24 cellular contexts compared by ENCODE assay signal in the genomic region with DNA sequence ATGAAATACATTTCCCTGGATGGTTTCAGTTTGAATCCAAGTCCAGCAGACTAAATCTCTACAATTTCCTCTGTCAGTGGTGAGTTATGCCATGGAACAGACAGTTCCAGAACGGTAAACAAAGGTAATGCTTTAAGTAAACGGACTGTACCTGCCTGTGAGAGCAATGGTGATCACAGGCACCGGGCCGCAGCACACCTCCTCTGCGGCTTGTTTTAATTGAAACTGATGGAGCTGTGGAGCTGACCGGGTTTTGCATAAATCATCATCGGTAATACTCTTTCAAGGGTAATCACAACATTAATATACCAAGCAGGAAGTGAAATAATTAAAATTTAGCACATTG.
DNase-seq lines count a peak whose midpoint lies in the region; ATAC-seq, FAIRE-seq and TF ChIP-seq lines count a peak whose summit lies in the region.
"Had no signal": no experiment of that assay in that cellular context is flagged by ENCODE, and none has a peak within 500 bp of the region (broad histone marks: within the 10 kb centered on the region; RNA-seq: fewer than 3 reads in every experiment).

No MANE protein-coding gene starts in this region.

- H3K27me3 ChIP-seq in hepatocyte = no peaks in the 10 kb centered on the region
- no peaks in the 10 kb centered on the region for H3K27me3 ChIP-seq in PC-3 (ENCODE audit: low read length)
- H3K27me3 ChIP-seq in HAP-1 (ENCODE audit: low read depth) = no peaks in the 10 kb centered on the region
- H3K27me3 ChIP-seq: Peyer's patch had no signal

- H2AFZ ChIP-seq in hepatocyte = no peak overlapping the region
- no peak overlapping the region for H2AFZ ChIP-seq in PC-3 (ENCODE audit: low read length)
- H2AFZ ChIP-seq: GM23338 had no signal

- TF ChIP-seq CTCF in hepatocyte (IDR thresholded peaks at IDR 0.05; ENCODE audit: poor library complexity) (no peak), type B pancreatic cell (conservative IDR thresholded peaks at IDR 0.05) (no peak), PC-3 (conservative IDR thresholded peaks at IDR 0.05; ENCODE audit: low read depth, low read length) (no peak)

- FAIRE-seq in urothelium cell line (lab: Jason Lieb, UNC) = no peak
- FAIRE-seq: GM18507, HTR-8/SVneo, K562 had no signal

- DNase-seq in DMS53 treated with DMSO at 0.1 percent for 48 hours (lab: John Stamatoyannopoulos, UW; ENCODE audit: unreplicated experiment) = peak; percentile 8
- DNase-seq in NCI-H526 treated with DMSO at 0.1 percent for 48 hours (lab: John Stamatoyannopoulos, UW) = peak; percentile 70
- DNase-seq in hepatocyte (ENCODE audit: low spot score) = no peak
- no peak for DNase-seq in type B pancreatic cell (ENCODE audit: extremely low spot score, unreplicated experiment)
- DNase-seq in PC-3 = no peak
- no peak for DNase-seq in urothelium cell line (ENCODE audit: low spot score)
- no peak for DNase-seq in HAP-1 (ENCODE audit: low spot score in 2 of 2)
- DNase-seq: CD8-positive, alpha-beta memory T cell; DMS153; H9; HFFc6; NCI-H1048; NCI-H1417; NCI-H1694; NCI-H2029 treated with DMSO at 0.1 percent for 48 hours; NCI-H69; Peyer's patch; SHP77 treated with DMSO at 0.1 percent for 48 hours had no signal

- intact Hi-C loops in PC-3 (cut with micrococcal nuclease) = no loop called here

- H3K9me3 ChIP-seq in hepatocyte (ENCODE audit: low read depth) (no peaks in the 10 kb centered on the region), PC-3 (ENCODE audit: low read length) (no peaks in the 10 kb centered on the region), HAP-1 (no peaks in the 10 kb centered on the region)
- H3K9me3 ChIP-seq: Peyer's patch had no signal

- POLR2A ChIA-PET in PC-3 (lab: Charles Lee; ENCODE audit: unreplicated experiment) = no interaction called here

- H3K79me2 ChIP-seq in hepatocyte = no peaks in the 10 kb centered on the region
- no peaks in the 10 kb centered on the region for H3K79me2 ChIP-seq in PC-3 (ENCODE audit: low read length)

- H3K36me3 Mint-ChIP-seq in type B pancreatic cell = no peaks in the 10 kb centered on the region
- H3K36me3 Mint-ChIP-seq: CD14-positive monocyte; CD8-positive, alpha-beta memory T cell had no signal

- no peaks in the 10 kb centered on the region for H3K27me3 Mint-ChIP-seq in type B pancreatic cell
- H3K27me3 Mint-ChIP-seq: B cell; CD8-positive, alpha-beta memory T cell had no signal

- H3K27ac ChIP-seq in hepatocyte (no peak overlapping the region), PC-3 (ENCODE audit: low read length) (no peak overlapping the region)
- H3K27ac ChIP-seq: Peyer's patch had no signal

- H4K20me1 ChIP-seq in hepatocyte (ENCODE audit: insufficient read depth, poor library complexity, severe bottlenecking) (no peaks in the 10 kb centered on the region), PC-3 (ENCODE audit: low read length) (no peaks in the 10 kb centered on the region)

- CTCF ChIA-PET in PC-3 (lab: Charles Lee) = no interaction called here

- H3K9ac ChIP-seq in PC-3 (ENCODE audit: low read length) = no peak overlapping the region

- H3K4me3 ChIP-seq in hepatocyte = no peak overlapping the region
- no peak overlapping the region for H3K4me3 ChIP-seq in PC-3 (ENCODE audit: low read length)
- no peak overlapping the region for H3K4me3 ChIP-seq in HAP-1
- H3K4me3 ChIP-seq: GM23338, K562, Peyer's patch had no signal

- H3K9me3 Mint-ChIP-seq in type B pancreatic cell = no peaks in the 10 kb centered on the region

- H3K4me2 ChIP-seq in hepatocyte = peak overlapping the region; percentile 14
- H3K4me2 ChIP-seq in PC-3 (ENCODE audit: low read length) = no peak overlapping the region
- H3K4me2 ChIP-seq: GM23338 had no signal

- no peak overlapping the region for H3K27ac Mint-ChIP-seq in type B pancreatic cell
- H3K27ac Mint-ChIP-seq: B cell; CD14-positive monocyte; CD8-positive, alpha-beta memory T cell; GM23338; H9; HFFc6 had no signal

- H3K36me3 ChIP-seq in hepatocyte (replicated peaks; ENCODE audit: insufficient read depth, low read depth) = no peaks in the 10 kb centered on the region
- no peaks in the 10 kb centered on the region for H3K36me3 ChIP-seq in PC-3 (ENCODE audit: low read depth, low read length)
- no peaks in the 10 kb centered on the region for H3K36me3 ChIP-seq in HAP-1 (replicated peaks)
- H3K36me3 ChIP-seq: Peyer's patch had no signal

- H3F3A ChIP-seq in PC-3 (ENCODE audit: low read length, unreplicated experiment) = no peaks in the 10 kb centered on the region

- no peaks in the 10 kb centered on the region for H3K4me1 ChIP-seq in hepatocyte (ENCODE audit: insufficient read depth)
- peaks cover 8% of the 10 kb centered on the region for H3K4me1 ChIP-seq in PC-3 (ENCODE audit: insufficient read depth, low read length)
- H3K4me1 ChIP-seq in HAP-1 = no peaks in the 10 kb centered on the region
- H3K4me1 ChIP-seq: Peyer's patch had no signal

- H3K4me3 Mint-ChIP-seq in type B pancreatic cell = peak overlapping the region; percentile 53
- H3K4me3 Mint-ChIP-seq: B cell; CD14-positive monocyte; CD8-positive, alpha-beta memory T cell; GM23338; H9; HFFc6 had no signal

- H3K4me1 Mint-ChIP-seq in type B pancreatic cell (ENCODE audit: unreplicated experiment) = peaks cover 8% of the 10 kb centered on the region
- H3K4me1 Mint-ChIP-seq: B cell; CD14-positive monocyte; CD8-positive, alpha-beta memory T cell had no signal

- 71% methylated on average over 7 of the region's 7 CpGs for WGBS in hepatocyte (ENCODE audit: low lambda C conversion rate, missing lambda C conversion rate)

- ATAC-seq in PC-3 = no peak
- ATAC-seq: GM23338, K562 had no signal

- in situ Hi-C loops in HAP-1 (cut with MboI; ENCODE audit: low sequenced_read_pairs) = no loop called here

- BruUV-seq in PC-3 (replicated peaks; lab: Mats Ljungman, UMichigan) = no TSS peak

- no peaks in the 10 kb centered on the region for H3K9me2 ChIP-seq in hepatocyte (replicated peaks; ENCODE audit: insufficient read depth)
- H3K9me2 ChIP-seq in PC-3 (replicated peaks; ENCODE audit: low read length) = 0 out of 2 replicates have a peak, but pooled peaks cover 3% of the 10 kb centered on the region

Comparison
In these comparisons a context has a peak if more than half of its experiments do, and no peak if none do; other contexts are left out.
1. DNase-seq: peak in DMS53 treated with DMSO at 0.1 percent for 48 hours (single experiment) and NCI-H526 treated with DMSO at 0.1 percent for 48 hours (single experiment); none in hepatocyte (single experiment), type B pancreatic cell (single experiment), PC-3 (single experiment), urothelium cell line (single experiment) and HAP-1 (0 of 2).